Comparison of ENCODE assay signal across 19 cellular contexts in genomic region chr15:46676233-46677206, GRCh38.
DNase-seq lines count a peak whose midpoint lies in the region; ATAC-seq, FAIRE-seq and TF ChIP-seq lines count a peak whose summit lies in the region.
"Had no signal": no experiment of that assay in that cellular context is flagged by ENCODE, and none has a peak within 500 bp of the region (broad histone marks: within the 10 kb centered on the region; RNA-seq: fewer than 3 reads in every experiment).

No MANE protein-coding gene starts in this region.

- TF ChIP-seq POLR2A in right lobe of liver (IDR thresholded peaks at IDR 0.05): no peak
- TF ChIP-seq POLR2A in HepG2 (IDR thresholded peaks at IDR 0.05; ENCODE audit: insufficient read depth in 1 of 2, low read depth in 2 of 2, low read length in 2 of 2): no peak

- ATAC-seq in right lobe of liver: peak; percentile 57 to 99 (median 82)
- ATAC-seq in HepG2: no peak
- peak; percentile 95 for ATAC-seq in left lobe of liver
- no peak for ATAC-seq in HG03108 (IDR thresholded peaks at IDR 0.05; ENCODE audit: unreplicated experiment)
- ATAC-seq: A549 had no signal

- TF ChIP-seq EP300 in HepG2 (IDR thresholded peaks at IDR 0.05; ENCODE audit: low read depth in 2 of 2, low read length in 2 of 2) (no peak), HepG2 (CRISPR knock-in tag; IDR thresholded peaks at IDR 0.05; ENCODE audit: borderline replicate concordance) (no peak)

- DNase-seq in right lobe of liver: peak in 1 of 3 donors; percentile 45
- no peak for DNase-seq in HepG2 (ENCODE audit: low spot score)
- DNase-seq in NCI-H748 treated with DMSO at 0.1 percent for 48 hours (lab: John Stamatoyannopoulos, UW): peak; percentile 55
- DNase-seq in left lobe of liver (ENCODE audit: low spot score): peak; percentile 44
- DNase-seq in NCI-H226: no peak
- no peak for DNase-seq in COLO829 (ENCODE audit: low spot score)
- DNase-seq in NK-92 (lab: John Stamatoyannopoulos, UW; ENCODE audit: unreplicated experiment): no peak
- DNase-seq: CD4-positive, alpha-beta T cell; DMS79; H9; IMR-90; NCI-H1436; NCI-H2081 treated with DMSO at 0.1 percent for 48 hours; NCI-H510A treated with DMSO at 0.1 percent for 48 hours; NK-92 treated with Interleukin-12 subunit alpha and Interleukin-12 subunit beta, amount 100 ng/mL, for 24 hours; Peyer's patch had no signal

- no TSS peak for BruUV-seq in HepG2 (replicated peaks; lab: Mats Ljungman, UMichigan)

- intact Hi-C loops in right lobe of liver (cut with DNase I) (no loop called here), HepG2 (cut with micrococcal nuclease; ENCODE audit: unreplicated experiment) (no loop called here)

- H3K4me2 ChIP-seq in HepG2 (ENCODE audit: low read depth, low read length): no peak overlapping the region
- H3K4me2 ChIP-seq: A549 had no signal

- no peak for FAIRE-seq in HepG2 (lab: Jason Lieb, UNC)
- FAIRE-seq: A549 had no signal

- POLR2A ChIA-PET in HepG2 (lab: Yijun Ruan, JAX): no interaction called here

- no peaks in the 10 kb centered on the region for H4K20me1 ChIP-seq in HepG2 (ENCODE audit: insufficient read depth, low read length)

- CTCF ChIA-PET in HepG2 (lab: Yijun Ruan, JAX; ENCODE audit: low intra/inter-chr PET ratio, low total read pairs): no interaction called here

- H3K27ac ChIP-seq in right lobe of liver: no peak overlapping the region
- H3K27ac ChIP-seq in HepG2 (ENCODE audit: extremely low read length, insufficient read depth, low read length): no peak overlapping the region
- H3K27ac ChIP-seq: A549, HL-60, Peyer's patch had no signal

- WGBS in right lobe of liver (ENCODE audit: insufficient coverage, low coverage, low lambda C conversion rate, missing lambda C conversion rate): 52% methylated on average over 9 of the region's 9 CpGs
- WGBS in HepG2 (ENCODE audit: low lambda C conversion rate): 5% methylated on average over 9 of the region's 9 CpGs

- no peak for TF ChIP-seq CTCF in right lobe of liver (IDR thresholded peaks at IDR 0.05)
- no peak for TF ChIP-seq CTCF in HepG2 (CRISPR knock-in tag; IDR thresholded peaks at IDR 0.05)

- no peaks in the 10 kb centered on the region for H3K4me1 ChIP-seq in right lobe of liver
- no peaks in the 10 kb centered on the region for H3K4me1 ChIP-seq in HepG2 (ENCODE audit: insufficient read depth, low read length)
- H3K4me1 ChIP-seq: A549, Peyer's patch had no signal

- no peak overlapping the region for H2AFZ ChIP-seq in HepG2 (ENCODE audit: low read length)

- in situ Hi-C loops in HepG2 (cut with HindIII; ENCODE audit: extremely low pct_ligation_motif_present, low pct_unique_long_range_greater_than_20kb): no loop called here

- no peaks in the 10 kb centered on the region for H3K9me3 ChIP-seq in right lobe of liver
- H3K9me3 ChIP-seq in HepG2 (ENCODE audit: low read length): peaks cover 77% of the 10 kb centered on the region
- H3K9me3 ChIP-seq: A549, Peyer's patch had no signal

- no peak for TF ChIP-seq RAD21 in HepG2 (CRISPR knock-in tag; IDR thresholded peaks at IDR 0.05)

- no peak overlapping the region for H3K9ac ChIP-seq in HepG2 (ENCODE audit: insufficient read depth, low read depth, low read length)

- no peaks in the 10 kb centered on the region for H3K36me3 ChIP-seq in right lobe of liver
- no peaks in the 10 kb centered on the region for H3K36me3 ChIP-seq in HepG2 (replicated peaks in 1 of 2; ENCODE audit: control insufficient read depth in 1 of 2, insufficient read depth in 2 of 2, low read length in 2 of 2)
- H3K36me3 ChIP-seq: Peyer's patch had no signal

- H3K27me3 ChIP-seq in right lobe of liver (no peaks in the 10 kb centered on the region), HepG2 (ENCODE audit: control insufficient read depth in 1 of 2, insufficient read depth in 2 of 2, low read length in 2 of 2) (no peaks in the 10 kb centered on the region; a peak in 1 of 5 replicates)
- H3K27me3 ChIP-seq: Peyer's patch had no signal

- H3K79me2 ChIP-seq in HepG2 (ENCODE audit: insufficient read depth, low read length): no peaks in the 10 kb centered on the region

- H3K4me3 ChIP-seq in right lobe of liver (no peak overlapping the region), HepG2 (replicated peaks in 1 of 3; ENCODE audit: insufficient read depth in 1 of 3, low read depth in 2 of 3, low read length in 3 of 3) (no peak overlapping the region)
- H3K4me3 ChIP-seq: A549, Peyer's patch had no signal

TF ChIP-seq in HepG2, 621 proteins besides CTCF, POLR2A, EP300 and RAD21:
- no peak for TF ChIP-seq MLLT10 (CRISPR knock-in tag; IDR thresholded peaks at IDR 0.05)
- no peak for TF ChIP-seq SIN3B (IDR thresholded peaks at IDR 0.05; ENCODE audit: low read length)
- no peak for TF ChIP-seq ZNF124 (CRISPR knock-in tag; IDR thresholded peaks at IDR 0.05)
- no peak for TF ChIP-seq HNF4G (IDR thresholded peaks at IDR 0.05; ENCODE audit: borderline replicate concordance, low read depth, low read length)
- no peak for TF ChIP-seq HNF4G (CRISPR knock-in tag; IDR thresholded peaks at IDR 0.05; ENCODE audit: borderline replicate concordance, low read depth)
- TF ChIP-seq, protein P1, sequence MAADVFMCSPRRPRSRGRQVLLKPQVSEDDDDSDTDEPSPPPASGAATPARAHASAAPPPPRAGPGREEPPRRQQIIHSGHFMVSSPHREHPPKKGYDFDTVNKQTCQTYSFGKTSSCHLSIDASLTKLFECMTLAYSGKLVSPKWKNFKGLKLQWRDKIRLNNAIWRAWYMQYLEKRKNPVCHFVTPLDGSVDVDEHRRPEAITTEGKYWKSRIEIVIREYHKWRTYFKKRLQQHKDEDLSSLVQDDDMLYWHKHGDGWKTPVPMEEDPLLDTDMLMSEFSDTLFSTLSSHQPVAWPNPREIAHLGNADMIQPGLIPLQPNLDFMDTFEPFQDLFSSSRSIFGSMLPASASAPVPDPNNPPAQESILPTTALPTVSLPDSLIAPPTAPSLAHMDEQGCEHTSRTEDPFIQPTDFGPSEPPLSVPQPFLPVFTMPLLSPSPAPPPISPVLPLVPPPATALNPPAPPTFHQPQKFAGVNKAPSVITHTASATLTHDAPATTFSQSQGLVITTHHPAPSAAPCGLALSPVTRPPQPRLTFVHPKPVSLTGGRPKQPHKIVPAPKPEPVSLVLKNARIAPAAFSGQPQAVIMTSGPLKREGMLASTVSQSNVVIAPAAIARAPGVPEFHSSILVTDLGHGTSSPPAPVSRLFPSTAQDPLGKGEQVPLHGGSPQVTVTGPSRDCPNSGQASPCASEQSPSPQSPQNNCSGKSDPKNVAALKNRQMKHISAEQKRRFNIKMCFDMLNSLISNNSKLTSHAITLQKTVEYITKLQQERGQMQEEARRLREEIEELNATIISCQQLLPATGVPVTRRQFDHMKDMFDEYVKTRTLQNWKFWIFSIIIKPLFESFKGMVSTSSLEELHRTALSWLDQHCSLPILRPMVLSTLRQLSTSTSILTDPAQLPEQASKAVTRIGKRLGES (CRISPR knock-in tag; IDR thresholded peaks at IDR 0.05; ENCODE audit: borderline replicate concordance): no peak
- no peak for TF ChIP-seq HNRNPUL1 (IDR thresholded peaks at IDR 0.05; ENCODE audit: low read depth, low read length)
- TF ChIP-seq, protein P2, sequence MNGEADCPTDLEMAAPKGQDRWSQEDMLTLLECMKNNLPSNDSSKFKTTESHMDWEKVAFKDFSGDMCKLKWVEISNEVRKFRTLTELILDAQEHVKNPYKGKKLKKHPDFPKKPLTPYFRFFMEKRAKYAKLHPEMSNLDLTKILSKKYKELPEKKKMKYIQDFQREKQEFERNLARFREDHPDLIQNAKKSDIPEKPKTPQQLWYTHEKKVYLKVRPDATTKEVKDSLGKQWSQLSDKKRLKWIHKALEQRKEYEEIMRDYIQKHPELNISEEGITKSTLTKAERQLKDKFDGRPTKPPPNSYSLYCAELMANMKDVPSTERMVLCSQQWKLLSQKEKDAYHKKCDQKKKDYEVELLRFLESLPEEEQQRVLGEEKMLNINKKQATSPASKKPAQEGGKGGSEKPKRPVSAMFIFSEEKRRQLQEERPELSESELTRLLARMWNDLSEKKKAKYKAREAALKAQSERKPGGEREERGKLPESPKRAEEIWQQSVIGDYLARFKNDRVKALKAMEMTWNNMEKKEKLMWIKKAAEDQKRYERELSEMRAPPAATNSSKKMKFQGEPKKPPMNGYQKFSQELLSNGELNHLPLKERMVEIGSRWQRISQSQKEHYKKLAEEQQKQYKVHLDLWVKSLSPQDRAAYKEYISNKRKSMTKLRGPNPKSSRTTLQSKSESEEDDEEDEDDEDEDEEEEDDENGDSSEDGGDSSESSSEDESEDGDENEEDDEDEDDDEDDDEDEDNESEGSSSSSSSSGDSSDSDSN (CRISPR knock-in tag; IDR thresholded peaks at IDR 0.05): no peak
- no peak for TF ChIP-seq POLR2AphosphoS5 (IDR thresholded peaks at IDR 0.05; ENCODE audit: low read depth, low read length)
- no peak for TF ChIP-seq ZFP36L1 (CRISPR knock-in tag; IDR thresholded peaks at IDR 0.05)
- no peak for TF ChIP-seq ZNF552 (CRISPR knock-in tag; IDR thresholded peaks at IDR 0.05; ENCODE audit: borderline replicate concordance)
- TF ChIP-seq TARDBP (CRISPR knock-in tag; IDR thresholded peaks at IDR 0.05): no peak

Comparison
In these comparisons a context has a peak if more than half of its experiments do, and no peak if none do; other contexts are left out.
1. ATAC-seq: peak in right lobe of liver (4 of 4) and left lobe of liver (single experiment); none in HepG2 (single experiment) and HG03108 (single experiment).
2. DNase-seq: peak in NCI-H748 treated with DMSO at 0.1 percent for 48 hours (single experiment) and left lobe of liver (single experiment); none in HepG2 (single experiment), NCI-H226 (single experiment), COLO829 (single experiment) and NK-92 (single experiment).